ENCODE assay signal across 8 cellular contexts in the genomic region with DNA sequence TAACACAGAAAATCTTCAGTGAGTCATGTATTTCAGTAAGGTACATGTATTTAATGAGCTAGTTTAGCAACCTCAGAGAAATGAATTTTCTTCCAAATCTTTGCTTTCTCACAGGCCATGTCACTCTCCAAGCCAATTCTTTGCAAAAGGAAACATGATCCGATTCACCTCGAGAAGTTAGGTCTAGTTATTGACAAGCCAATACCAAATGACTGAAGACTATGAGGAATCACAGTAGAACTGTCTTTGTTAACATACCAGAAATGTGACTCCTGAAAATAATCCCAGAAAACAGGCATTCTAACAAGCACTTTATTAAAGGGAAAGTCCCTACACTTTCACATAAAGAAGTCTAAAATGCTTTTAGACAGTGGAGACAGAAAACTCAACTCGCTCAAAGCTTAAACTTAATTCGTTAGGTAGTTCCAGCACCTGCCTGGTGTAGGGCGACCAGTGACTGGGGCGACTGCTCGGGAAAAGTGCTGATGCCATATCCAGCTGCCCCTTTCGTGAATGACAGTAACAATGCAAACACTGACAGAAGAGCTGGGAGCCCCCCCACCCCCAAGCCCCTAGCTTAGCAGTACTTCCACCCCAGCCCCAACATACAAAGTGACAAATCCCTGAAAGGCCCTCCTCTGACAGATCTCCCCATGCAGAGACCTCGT. TPM values are rescaled to one million over a fixed set of nuclear protein-coding genes. Genes with fewer than 3 reads are reported as not detected.
DNase-seq lines count a peak whose midpoint lies in the region; ATAC-seq and TF ChIP-seq lines count a peak whose summit lies in the region.

No MANE protein-coding gene starts in this region.

- 1 to 6% (median 2%) methylated on average over 8 to 9 of the region's 9 CpGs for WGBS in heart left ventricle, 4 donors
- 1 to 3% methylated on average over 9 of the region's 9 CpGs for WGBS in thyroid gland, 2 donors

- peak overlapping the region; percentile 87 for H3K27ac Mint-ChIP-seq in memory B cell

- H3K4me1 Mint-ChIP-seq in memory B cell = peaks cover 37% of the 10 kb centered on the region

- H3K4me3 Mint-ChIP-seq in memory B cell = peak overlapping the region; percentile 94

- no peak for TF ChIP-seq CTCF in heart left ventricle (IDR thresholded peaks at IDR 0.05)
- no peak for TF ChIP-seq CTCF in OCI-LY1 (IDR thresholded peaks at IDR 0.05; ENCODE audit: low read length)
- TF ChIP-seq CTCF in thyroid gland (IDR thresholded peaks at IDR 0.05) = no peak

- H3K4me1 ChIP-seq in heart left ventricle (peaks cover 0 to 60% (median 26%) of the 10 kb centered on the region in 12 donors), OCI-LY1 (ENCODE audit: insufficient read depth, low read length, severe bottlenecking) (peaks cover 44% of the 10 kb centered on the region), thyroid gland (peaks cover 4 to 12% of the 10 kb centered on the region in 2 donors)

- H3K4me2 ChIP-seq in OCI-LY1 (ENCODE audit: low read length) = peak overlapping the region; percentile 97

- peak overlapping the region in 11 of 12 donors; percentile 80 to 99 (median 90) for H3K27ac ChIP-seq in heart left ventricle
- H3K27ac ChIP-seq in OCI-LY1 (ENCODE audit: low read depth, low read length, poor library complexity, severe bottlenecking) = peak overlapping the region; percentile 80
- peak overlapping the region; percentile 71 for H3K27ac ChIP-seq in caudate nucleus (ENCODE audit: low read depth, low read length)
- peak overlapping the region in 2 of 3 donors; percentile 78 for H3K27ac ChIP-seq in thyroid gland

- H4K20me1 ChIP-seq in OCI-LY1 (ENCODE audit: insufficient read depth, low read length) = no peaks in the 10 kb centered on the region

- no peaks in the 10 kb centered on the region for H3K9me3 Mint-ChIP-seq in memory B cell

- H2AFZ ChIP-seq in OCI-LY1 (ENCODE audit: low read length) = no peak overlapping the region

- H3K9me2 ChIP-seq in OCI-LY1 (ENCODE audit: low read depth, low read length) = no peaks in the 10 kb centered on the region

- peak in 1 of 5 donors; percentile 21 for DNase-seq in heart left ventricle
- DNase-seq in Right ventricle myocardium superior = no peak
- peak in 12 of 61 donors; percentile 8 to 58 (median 34) for DNase-seq in caudate nucleus (lab: John Stamatoyannopoulos, UW)
- DNase-seq in memory B cell (ENCODE audit: low spot score in 2 of 2) = no peak
- DNase-seq in thyroid gland = peak; percentile 7 to 8
- no peak for DNase-seq in HuH-7 (ENCODE audit: low spot score)
- no peak for DNase-seq in effector CD8-positive, alpha-beta T cell (lab: John Stamatoyannopoulos, UW)

- no peaks in the 10 kb centered on the region for H3K9me3 ChIP-seq in heart left ventricle
- no peaks in the 10 kb centered on the region for H3K9me3 ChIP-seq in OCI-LY1 (ENCODE audit: low read length)
- no peaks in the 10 kb centered on the region for H3K9me3 ChIP-seq in thyroid gland

- peak overlapping the region; percentile 96 for H3K9ac ChIP-seq in OCI-LY1 (ENCODE audit: low read length)

- no peaks in the 10 kb centered on the region for H3F3A ChIP-seq in OCI-LY1 (ENCODE audit: insufficient read depth, low read length)

- H3K36me3 ChIP-seq in heart left ventricle (peaks cover 0 to 6% (median 0%) of the 10 kb centered on the region in 9 donors), OCI-LY1 (ENCODE audit: insufficient read depth, low read length) (peaks cover 13% of the 10 kb centered on the region), thyroid gland (no peaks in the 10 kb centered on the region)

- peaks cover 2% of the 10 kb centered on the region for H3K36me3 Mint-ChIP-seq in memory B cell

- H3K27me3 ChIP-seq in heart left ventricle (no peaks in the 10 kb centered on the region), OCI-LY1 (ENCODE audit: insufficient read depth, low read length) (no peaks in the 10 kb centered on the region), thyroid gland (no peaks in the 10 kb centered on the region)

- no peak for TF ChIP-seq POLR2A in heart left ventricle (IDR thresholded peaks at IDR 0.05)
- TF ChIP-seq POLR2A in thyroid gland (IDR thresholded peaks at IDR 0.05) = no peak

- no peaks in the 10 kb centered on the region for H3K27me3 Mint-ChIP-seq in memory B cell

- H3K4me3 ChIP-seq in heart left ventricle (peak overlapping the region; percentile 68 to 98 (median 88)), OCI-LY1 (ENCODE audit: low read depth, low read length, poor library complexity, severe bottlenecking) (peak overlapping the region; percentile 96), thyroid gland (replicated peaks in 1 of 3) (peak overlapping the region in 2 of 3 donors; percentile 74 to 85)

- intact Hi-C loops in heart left ventricle (cut with DNase I) (loop anchor here in 2 of 10 donors (5.0 to 10.0 kb wide), 3 partner anchors 52 to 114 kb away; no protein-coding TSS in a partner anchor), Right ventricle myocardium superior (cut with DNase I) (no loop called here), thyroid gland (cut with DNase I) (no loop called here)

- peaks cover 56% of the 10 kb centered on the region for H3K79me2 ChIP-seq in OCI-LY1 (ENCODE audit: insufficient read depth, low read length)

- ATAC-seq in heart left ventricle (no peak), Right ventricle myocardium superior (ENCODE audit: poor library complexity) (no peak), memory B cell (ENCODE audit: low read depth) (no peak)

RNA-seq across cellular contexts. Expression of gene MEMO1, which starts 1.9 kb away (rescaled TPM):
- total RNA-seq in heart left ventricle (10 to 100 TPM; 20.1 to 73.3 (median 53.0) TPM), Right ventricle myocardium superior (43.8 TPM), thyroid gland (10 to 100 TPM; 16.3 to 28.7 (median 27.4) TPM)
- 10 to 100 TPM; 41.6 to 94.8 TPM for polyA plus RNA-seq in heart left ventricle

RNA-seq across cellular contexts. Expression of gene DPY30, which starts 30.7 kb away (rescaled TPM):
- total RNA-seq in heart left ventricle = 10 to 100 TPM; 36.8 to 52.8 (median 41.6) TPM
- polyA plus RNA-seq in heart left ventricle = 10 to 100 TPM; 64.3 to 86.5 TPM
- 42.3 TPM for total RNA-seq in Right ventricle myocardium superior
- total RNA-seq in thyroid gland = 100 to 1,000 TPM in 1 of 4 donors, 10 to 100 TPM in 3; 57.5 to 139 (median 93.0) TPM

RNA-seq across cellular contexts. Expression of gene SPAST, which starts 54.4 kb away (rescaled TPM):
- total RNA-seq in heart left ventricle (10 to 100 TPM in 5 of 9 donors, 1 to 10 TPM in 4; 6.9 to 13.2 (median 10.2) TPM), Right ventricle myocardium superior (10.7 TPM), thyroid gland (10 to 100 TPM; 20.5 to 34.3 (median 24.8) TPM)
- polyA plus RNA-seq in heart left ventricle = 1 to 10 TPM; 2.6 to 5.7 TPM

Comparison
In these comparisons a context has a peak if more than half of its experiments do, and no peak if none do; other contexts are left out.
1. DNase-seq: peak in thyroid gland (2 of 2); none in Right ventricle myocardium superior (single experiment), memory B cell (0 of 2), HuH-7 (single experiment) and effector CD8-positive, alpha-beta T cell (single experiment).
2. Peak in every context shown above with its lines, with median percentiles within 50 percentile points of each other: H3K27ac ChIP-seq and H3K4me3 ChIP-seq.